22 cellular contexts compared by ENCODE assay signal in the genomic region with DNA sequence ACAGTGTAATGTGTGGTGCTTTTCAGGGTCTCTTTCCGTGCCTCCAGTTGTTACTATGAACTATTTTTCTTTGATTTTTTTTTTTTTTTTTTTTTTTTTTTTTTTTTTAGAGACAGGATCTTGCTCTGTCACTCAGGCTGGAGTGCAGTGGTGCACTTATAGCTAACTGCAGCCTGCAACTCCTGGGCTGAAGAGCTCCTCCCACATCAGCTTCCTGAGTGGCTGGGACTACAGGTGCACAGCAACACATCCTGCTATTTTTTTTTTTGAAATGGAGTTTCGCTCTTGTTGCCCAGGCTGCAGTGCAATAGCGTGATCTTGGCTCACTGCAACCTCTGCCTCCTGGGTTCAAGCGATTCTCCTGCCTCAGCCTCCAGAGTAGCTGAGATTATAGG. TPM values are rescaled to one million over a fixed set of nuclear protein-coding genes. Genes with fewer than 3 reads are reported as not detected.
DNase-seq lines count a peak whose midpoint lies in the region; ATAC-seq and TF ChIP-seq lines count a peak whose summit lies in the region.
"Not testable (repeated sequence)": the region's sequence is repeated elsewhere in the genome, so short reads cannot be mapped to it uniquely, and the experiment has no call there.
"Had no signal": no experiment of that assay in that cellular context is flagged by ENCODE, and none has a peak within 500 bp of the region (broad histone marks: within the 10 kb centered on the region; RNA-seq: fewer than 3 reads in every experiment).

No MANE protein-coding gene starts in this region.

- H3K27ac ChIP-seq in OCI-LY1 (ENCODE audit: low read depth, low read length, poor library complexity, severe bottlenecking) = peak overlapping the region; percentile 85
- H3K27ac ChIP-seq in stomach = not testable (repeated sequence)

- TF ChIP-seq EP300 in stomach (IDR thresholded peaks at IDR 0.05) = not testable (repeated sequence)

- H3K36me3 Mint-ChIP-seq in activated naive CD4-positive, alpha-beta T cell treated with anti-CD3 and anti-CD28 coated beads for 36 hours (ENCODE audit: low read depth) = not testable (repeated sequence)

- not testable (repeated sequence) for H4K20me1 ChIP-seq in OCI-LY1 (ENCODE audit: insufficient read depth, low read length)

- H3K27me3 ChIP-seq in OCI-LY1 (ENCODE audit: insufficient read depth, low read length); stomach: not testable (repeated sequence)

- not testable (repeated sequence) for H3K4me3 Mint-ChIP-seq in activated naive CD4-positive, alpha-beta T cell treated with anti-CD3 and anti-CD28 coated beads for 36 hours

- H3F3A ChIP-seq in OCI-LY1 (ENCODE audit: insufficient read depth, low read length) = not testable (repeated sequence)

- intact Hi-C loops in activated naive CD4-positive, alpha-beta T cell treated with anti-CD3 and anti-CD28 coated beads for 36 hours (cut with micrococcal nuclease); stomach (cut with DNase I; ENCODE audit: low total_unique reads): not testable (repeated sequence)

- CTCF ChIA-PET in activated naive CD4-positive, alpha-beta T cell treated with anti-CD3 and anti-CD28 coated beads for 36 hours (lab: Charles Lee) = not testable (repeated sequence)

- TF ChIP-seq CTCF in OCI-LY1 (IDR thresholded peaks at IDR 0.05; ENCODE audit: low read length); stomach (IDR thresholded peaks at IDR 0.05): not testable (repeated sequence)

- H3K9me3 Mint-ChIP-seq in activated naive CD4-positive, alpha-beta T cell treated with anti-CD3 and anti-CD28 coated beads for 36 hours = not testable (repeated sequence)

- peak overlapping the region; percentile 38; the same call in 1 of the 2 replicates for H3K4me2 ChIP-seq in OCI-LY1 (ENCODE audit: low read length)

- H3K9ac ChIP-seq in OCI-LY1 (ENCODE audit: low read length) = peak overlapping the region; percentile 46; the same call in 1 of the 2 replicates

- peaks cover 62% of the 10 kb centered on the region for H3K4me1 ChIP-seq in OCI-LY1 (ENCODE audit: insufficient read depth, low read length, severe bottlenecking)
- H3K4me1 ChIP-seq in stomach = not testable (repeated sequence)

- WGBS in stomach, 5 donors = 64 to 87% (median 82%) methylated on average over 4 of the region's 4 CpGs

- H3K27me3 Mint-ChIP-seq in activated naive CD4-positive, alpha-beta T cell treated with anti-CD3 and anti-CD28 coated beads for 36 hours (ENCODE audit: low read depth) = not testable (repeated sequence)

- not testable (repeated sequence) for H3K4me3 ChIP-seq in OCI-LY1 (ENCODE audit: low read depth, low read length, poor library complexity, severe bottlenecking); stomach

- peaks cover 18% of the 10 kb centered on the region for H3K4me1 Mint-ChIP-seq in activated naive CD4-positive, alpha-beta T cell treated with anti-CD3 and anti-CD28 coated beads for 36 hours (ENCODE audit: low read depth)

- not testable (repeated sequence) for H3K27ac Mint-ChIP-seq in activated naive CD4-positive, alpha-beta T cell treated with anti-CD3 and anti-CD28 coated beads for 36 hours

- not testable (repeated sequence) for H3K36me3 ChIP-seq in OCI-LY1 (ENCODE audit: insufficient read depth, low read length); stomach

- not testable (repeated sequence) for H3K9me2 ChIP-seq in OCI-LY1 (ENCODE audit: low read depth, low read length)

- not testable (repeated sequence) for H3K79me2 ChIP-seq in OCI-LY1 (ENCODE audit: insufficient read depth, low read length)

- H3K9me3 ChIP-seq in OCI-LY1 (ENCODE audit: low read length); stomach: not testable (repeated sequence)

- not testable (repeated sequence) for H2AFZ ChIP-seq in OCI-LY1 (ENCODE audit: low read length)

- peak; percentile 48 for ATAC-seq in GM19025 (IDR thresholded peaks at IDR 0.05; ENCODE audit: low read depth, unreplicated experiment)
- peak; percentile 62 for ATAC-seq in GM21737 (IDR thresholded peaks at IDR 0.05; ENCODE audit: unreplicated experiment)
- ATAC-seq in HG03159 (IDR thresholded peaks at IDR 0.05; ENCODE audit: unreplicated experiment) = peak; percentile 73

- DNase-seq in DMS53 treated with DMSO at 0.1 percent for 48 hours (lab: John Stamatoyannopoulos, UW; ENCODE audit: unreplicated experiment) = peak; percentile 73
- peak; percentile 48 for DNase-seq in NCI-H2029 treated with DMSO at 0.1 percent for 48 hours (lab: John Stamatoyannopoulos, UW)
- DNase-seq in activated naive CD4-positive, alpha-beta T cell treated with anti-CD3 and anti-CD28 coated beads for 36 hours = peak; percentile 40
- DNase-seq in stomach = peak; percentile 8

- TF ChIP-seq POLR2A in stomach (IDR thresholded peaks at IDR 0.05) = not testable (repeated sequence)

RNA-seq across cellular contexts. Expression of a gene that starts 14.4 kb away (rescaled TPM):
- under 1 TPM in 1 of 2 experiments, not detected in 1; 0.15 TPM for total RNA-seq in activated naive CD4-positive, alpha-beta T cell treated with anti-CD3 and anti-CD28 coated beads for 36 hours
- total RNA-seq in stomach = 1 to 10 TPM in 2 of 5 donors, not detected in 3; 2.0 to 4.5 TPM
- polyA plus RNA-seq in stomach = 1 to 10 TPM; 2.1 to 9.9 (median 3.3) TPM
- total RNA-seq: activated CD4-positive, alpha-beta memory T cell treated with anti-CD3 and anti-CD28 coated beads, Interleukin-2, amount 10 ng/mL, durations not matched to agents 7 days and 5 days; activated naive CD4-positive, alpha-beta T cell treated with anti-CD3 and anti-CD28 coated beads, Interleukin-2, amount 50 U/mL, for 72 hours; chondrocyte; GM23248; myocyte had no signal
- polyA plus RNA-seq: CD14-positive monocyte, GM23248, IgD-negative memory B cell had no signal

RNA-seq across cellular contexts. Expression of a gene that starts 34.2 kb away (rescaled TPM):
- total RNA-seq in activated naive CD4-positive, alpha-beta T cell treated with anti-CD3 and anti-CD28 coated beads for 36 hours = 1,000 to 10,000 TPM; 1,982 to 2,051 TPM
- 1,000 to 10,000 TPM; 1,571 to 2,461 (median 2,078) TPM for total RNA-seq in stomach
- 1,000 to 10,000 TPM; 3,068 to 4,006 (median 3,110) TPM for polyA plus RNA-seq in stomach

RNA-seq across cellular contexts. Expression of a gene that starts 48.7 kb away (rescaled TPM):
- total RNA-seq in activated naive CD4-positive, alpha-beta T cell treated with anti-CD3 and anti-CD28 coated beads for 36 hours = not detected
- total RNA-seq in stomach = not detected
- not detected for polyA plus RNA-seq in stomach
- total RNA-seq: activated CD4-positive, alpha-beta memory T cell treated with anti-CD3 and anti-CD28 coated beads, Interleukin-2, amount 10 ng/mL, durations not matched to agents 7 days and 5 days; activated naive CD4-positive, alpha-beta T cell treated with anti-CD3 and anti-CD28 coated beads, Interleukin-2, amount 50 U/mL, for 72 hours; activated T-cell treated with anti-CD3 and anti-CD28 coated beads, Interleukin-2, amount 50 U/mL, for 4 hours; chondrocyte; esophagus muscularis mucosa; gastroesophageal sphincter; GM23248; kidney; lung microvascular endothelial cell; myocyte; omental fat pad; uterus had no signal
- polyA plus RNA-seq: CD14-positive monocyte, GM23248, IgD-negative memory B cell had no signal

RNA-seq across cellular contexts. Expression of a gene that starts 51.1 kb away (rescaled TPM):
- total RNA-seq in activated naive CD4-positive, alpha-beta T cell treated with anti-CD3 and anti-CD28 coated beads for 36 hours = 10 to 100 TPM; 23.0 to 24.0 TPM
- total RNA-seq in stomach = 10 to 100 TPM in 3 of 5 donors, 1 to 10 TPM in 2; 1.7 to 32.1 (median 13.6) TPM
- polyA plus RNA-seq in stomach = 10 to 100 TPM in 1 of 3 donors, 1 to 10 TPM in 2; 4.6 to 13.9 (median 7.9) TPM

Comparison
In these comparisons a context has a peak if more than half of its experiments do, and no peak if none do; other contexts are left out.
1. DNase-seq: peak in every context shown above with its lines; median percentile 73 in DMS53 treated with DMSO at 0.1 percent for 48 hours; 48 in NCI-H2029 treated with DMSO at 0.1 percent for 48 hours; 40 in activated naive CD4-positive, alpha-beta T cell treated with anti-CD3 and anti-CD28 coated beads for 36 hours; 8 in stomach.